Comparison of ENCODE assay signal across 21 cellular contexts in genomic region chr17:38602862-38603785, GRCh38. TPM values are rescaled to one million over a fixed set of nuclear protein-coding genes. Genes with fewer than 3 reads are reported as not detected.
DNase-seq lines count a peak whose midpoint lies in the region; ATAC-seq and TF ChIP-seq lines count a peak whose summit lies in the region.
"Had no signal": no experiment of that assay in that cellular context is flagged by ENCODE, and none has a peak within 500 bp of the region (broad histone marks: within the 10 kb centered on the region; RNA-seq: fewer than 3 reads in every experiment).

No MANE protein-coding gene starts in this region.

- H4K20me1 ChIP-seq in smooth muscle cell (ENCODE audit: low read depth), result no peaks in the 10 kb centered on the region

- H3K4me3 Mint-ChIP-seq in type B pancreatic cell, result peak overlapping the region; percentile 69
- H3K4me3 Mint-ChIP-seq in activated naive CD8-positive, alpha-beta T cell treated with anti-CD3 and anti-CD28 coated beads for 36 hours, result no peak overlapping the region
- H3K4me3 Mint-ChIP-seq: HFFc6 had no signal

- H3K4me1 Mint-ChIP-seq in type B pancreatic cell (ENCODE audit: unreplicated experiment), result peaks cover 38% of the 10 kb centered on the region
- peaks cover 15% of the 10 kb centered on the region for H3K4me1 Mint-ChIP-seq in activated naive CD8-positive, alpha-beta T cell treated with anti-CD3 and anti-CD28 coated beads for 36 hours

- TF ChIP-seq CTCF in left ventricle myocardium inferior (IDR thresholded peaks at IDR 0.05; ENCODE audit: borderline replicate concordance) (no peak), type B pancreatic cell (conservative IDR thresholded peaks at IDR 0.05) (no peak), smooth muscle cell (IDR thresholded peaks at IDR 0.05; ENCODE audit: borderline replicate concordance, insufficient read depth, poor library complexity, severe bottlenecking) (no peak)

- no peak for ATAC-seq in Right ventricle myocardium inferior
- ATAC-seq: CD8-positive, alpha-beta T cell; stimulated activated naive CD8-positive, alpha-beta T cell treated with anti-CD3 and anti-CD28 coated beads, Interleukin-15, Interleukin-2, amounts not matched to agents 100 U/mL and 50 U/mL, for 24 hours; upper lobe of right lung had no signal

- DNase-seq in Right ventricle myocardium inferior (ENCODE audit: missing footprints) (peak; percentile 40), left ventricle myocardium inferior (no peak), cerebellum (ENCODE audit: low spot score) (peak; percentile 3), medulla oblongata (ENCODE audit: extremely low spot score) (peak; percentile 72), type B pancreatic cell (ENCODE audit: extremely low spot score, unreplicated experiment) (no peak), smooth muscle cell (lab: John Stamatoyannopoulos, UW; ENCODE audit: unreplicated experiment) (no peak)
- DNase-seq in activated naive CD8-positive, alpha-beta T cell treated with anti-CD3 and anti-CD28 coated beads for 36 hours, result no peak
- no peak for DNase-seq in stimulated activated CD4-positive, alpha-beta T cell treated with anti-CD3 and anti-CD28 coated beads, Interleukin-2, amount 100 ng/mL, for 24 hours
- DNase-seq: activated CD4-positive, alpha-beta T cell treated with anti-CD3 and anti-CD28 coated beads for 48 hours; activated CD8-positive, alpha-beta memory T cell treated with anti-CD3 and anti-CD28 coated beads, Interleukin-2, amount 50 U/mL, for 4 hours; activated gamma-delta T cell treated with Interleukin-2 at 50 U/mL for 16 hours; aorta; CD8-positive, alpha-beta T cell; DND-41; HFFc6; MG63; NCI-H1694 treated with DMSO at 0.1 percent for 48 hours; NCI-H510A; stimulated activated naive CD8-positive, alpha-beta T cell treated with anti-CD3 and anti-CD28 coated beads, Interleukin-15, Interleukin-2, amounts not matched to agents 100 U/mL and 50 U/mL, for 24 hours; T1000; upper lobe of right lung had no signal

- H3K27ac Mint-ChIP-seq in type B pancreatic cell, result peak overlapping the region; percentile 79
- no peak overlapping the region for H3K27ac Mint-ChIP-seq in activated naive CD8-positive, alpha-beta T cell treated with anti-CD3 and anti-CD28 coated beads for 36 hours
- H3K27ac Mint-ChIP-seq: CD8-positive, alpha-beta T cell; HFFc6 had no signal

- H3K27me3 Mint-ChIP-seq in type B pancreatic cell, result peaks cover 25% of the 10 kb centered on the region
- peaks cover 86% of the 10 kb centered on the region for H3K27me3 Mint-ChIP-seq in activated naive CD8-positive, alpha-beta T cell treated with anti-CD3 and anti-CD28 coated beads for 36 hours

- intact Hi-C loops in Right ventricle myocardium inferior (cut with DNase I) (no loop called here), left ventricle myocardium inferior (cut with micrococcal nuclease) (no loop called here)

- no peak overlapping the region for H3K9ac ChIP-seq in smooth muscle cell (ENCODE audit: low read depth)

- H3K27ac ChIP-seq in left ventricle myocardium inferior (replicated peaks) (no peak overlapping the region), smooth muscle cell (ENCODE audit: low read depth) (no peak overlapping the region)
- H3K27ac ChIP-seq: upper lobe of right lung had no signal

- H3K36me3 ChIP-seq in left ventricle myocardium inferior (no peaks in the 10 kb centered on the region), smooth muscle cell (ENCODE audit: low read depth) (no peaks in the 10 kb centered on the region)
- H3K36me3 ChIP-seq: MG63, upper lobe of right lung had no signal

- no peaks in the 10 kb centered on the region for H3K9me3 Mint-ChIP-seq in type B pancreatic cell
- no peaks in the 10 kb centered on the region for H3K9me3 Mint-ChIP-seq in activated naive CD8-positive, alpha-beta T cell treated with anti-CD3 and anti-CD28 coated beads for 36 hours
- H3K9me3 Mint-ChIP-seq: CD8-positive, alpha-beta T cell; HFFc6 had no signal

- H3K4me3 ChIP-seq in left ventricle myocardium inferior (no peak overlapping the region), smooth muscle cell (no peak overlapping the region)
- H3K4me3 ChIP-seq: MG63, upper lobe of right lung had no signal

- H3K9me3 ChIP-seq in left ventricle myocardium inferior (replicated peaks), result no peaks in the 10 kb centered on the region
- no peaks in the 10 kb centered on the region for H3K9me3 ChIP-seq in smooth muscle cell (replicated peaks; ENCODE audit: low read depth)
- H3K9me3 ChIP-seq: MG63, upper lobe of right lung had no signal

- H2AFZ ChIP-seq in smooth muscle cell (ENCODE audit: low read depth), result no peak overlapping the region

- H3K79me2 ChIP-seq in smooth muscle cell (ENCODE audit: low read depth), result no peaks in the 10 kb centered on the region

- H3F3A ChIP-seq in smooth muscle cell (ENCODE audit: low read depth), result no peaks in the 10 kb centered on the region

- H3K36me3 Mint-ChIP-seq in type B pancreatic cell, result no peaks in the 10 kb centered on the region
- no peaks in the 10 kb centered on the region for H3K36me3 Mint-ChIP-seq in activated naive CD8-positive, alpha-beta T cell treated with anti-CD3 and anti-CD28 coated beads for 36 hours
- H3K36me3 Mint-ChIP-seq: CD8-positive, alpha-beta T cell had no signal

- WGBS in smooth muscle cell (ENCODE audit: low lambda C conversion rate), result 44% methylated on average over 9 of the region's 13 CpGs

- H3K27me3 ChIP-seq in left ventricle myocardium inferior (ENCODE audit: low read depth) (peaks cover 88% of the 10 kb centered on the region), smooth muscle cell (ENCODE audit: low read depth) (peaks cover 50% of the 10 kb centered on the region)

- no peak overlapping the region for H3K4me2 ChIP-seq in smooth muscle cell

- H3K4me1 ChIP-seq in left ventricle myocardium inferior, result peaks cover 27% of the 10 kb centered on the region
- H3K4me1 ChIP-seq in smooth muscle cell (ENCODE audit: low read depth), result peaks cover 25% of the 10 kb centered on the region

RNA-seq across cellular contexts. Expression of gene SRCIN1, which starts 2.6 kb away (rescaled TPM):
- 1.4 TPM for total RNA-seq in Right ventricle myocardium inferior
- total RNA-seq in left ventricle myocardium inferior, result 2.0 TPM
- total RNA-seq in cerebellum, result 34.7 TPM
- total RNA-seq in type B pancreatic cell (ENCODE audit: low replicate concordance), result 8.3 and 11.9 TPM in 2 replicates
- total RNA-seq in activated naive CD8-positive, alpha-beta T cell treated with anti-CD3 and anti-CD28 coated beads for 36 hours, result under 1 TPM; 0.37 to 0.42 TPM
- total RNA-seq in smooth muscle cell, result 0.09 and 0.90 TPM in 2 replicates
- polyA plus RNA-seq in smooth muscle cell, result 0.16 and 0.72 TPM in 2 replicates
- total RNA-seq: HFFc6 had no signal

Comparison
In these comparisons a context has a peak if more than half of its experiments do, and no peak if none do; other contexts are left out.
1. DNase-seq: peak in Right ventricle myocardium inferior (single experiment), cerebellum (single experiment) and medulla oblongata (single experiment); none in left ventricle myocardium inferior (single experiment), type B pancreatic cell (single experiment), activated naive CD8-positive, alpha-beta T cell treated with anti-CD3 and anti-CD28 coated beads for 36 hours (single experiment), stimulated activated CD4-positive, alpha-beta T cell treated with anti-CD3 and anti-CD28 coated beads, Interleukin-2, amount 100 ng/mL, for 24 hours (0 of 2) and smooth muscle cell (single experiment).